In the genomic region with DNA sequence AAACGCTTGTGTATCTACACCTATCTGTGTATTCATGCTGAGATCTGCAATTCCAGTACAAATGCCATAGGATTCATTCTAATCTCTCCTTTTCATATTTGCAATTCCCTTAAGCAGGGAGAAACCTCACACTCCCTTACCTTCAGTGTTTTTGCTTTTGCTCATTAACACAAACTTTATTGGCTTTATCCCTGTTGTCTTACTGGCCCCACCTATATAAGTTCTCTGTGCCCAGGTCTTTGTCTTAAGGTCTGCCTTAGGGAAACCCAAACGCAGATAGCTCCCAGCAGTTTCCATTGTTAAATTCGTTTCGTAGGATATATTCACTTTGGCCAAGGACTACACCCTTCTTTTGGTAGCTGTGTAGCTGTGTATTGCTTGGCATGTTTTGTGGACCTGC, we compare ENCODE assay signal across 23 cellular contexts. TPM values are rescaled to one million over a fixed set of nuclear protein-coding genes. Genes with fewer than 3 reads are reported as not detected.
DNase-seq lines count a peak whose midpoint lies in the region; ATAC-seq and TF ChIP-seq lines count a peak whose summit lies in the region.
"Had no signal": no experiment of that assay in that cellular context is flagged by ENCODE, and none has a peak within 500 bp of the region (broad histone marks: within the 10 kb centered on the region; RNA-seq: fewer than 3 reads in every experiment).

No MANE protein-coding gene starts in this region.

- H3K27ac ChIP-seq in colonic mucosa: peak overlapping the region; percentile 50
- H3K27ac ChIP-seq: 22Rv1, BLaER1 had no signal

- peaks cover 5% of the 10 kb centered on the region for H3K36me3 Mint-ChIP-seq in type B pancreatic cell
- H3K36me3 Mint-ChIP-seq in progenitor cell of endocrine pancreas (ENCODE audit: insufficient read depth): peaks cover under 1% of the 10 kb centered on the region

- no peaks in the 10 kb centered on the region for H3K36me3 ChIP-seq in colonic mucosa
- no peaks in the 10 kb centered on the region for H3K36me3 ChIP-seq in mucosa of descending colon (ENCODE audit: low read depth)

- no peaks in the 10 kb centered on the region for H3K9me3 ChIP-seq in colonic mucosa
- no peaks in the 10 kb centered on the region for H3K9me3 ChIP-seq in mucosa of descending colon
- H3K9me3 ChIP-seq: A549, BE2C, BLaER1 had no signal

- H3K9me3 Mint-ChIP-seq in type B pancreatic cell (no peaks in the 10 kb centered on the region), progenitor cell of endocrine pancreas (ENCODE audit: low read depth) (no peaks in the 10 kb centered on the region)
- H3K9me3 Mint-ChIP-seq: CD14-positive monocyte; CD4-positive, alpha-beta memory T cell; CD4-positive, CD25-positive, alpha-beta regulatory T cell; CD8-positive, alpha-beta memory T cell had no signal

- H3K9ac ChIP-seq in colonic mucosa (ENCODE audit: low read depth in 2 of 2, low read length in 2 of 2): peak overlapping the region in 1 of 2 donors; percentile 23
- H3K9ac ChIP-seq: BLaER1 had no signal

- H3K4me3 Mint-ChIP-seq in type B pancreatic cell (no peak overlapping the region), progenitor cell of endocrine pancreas (ENCODE audit: low read depth) (no peak overlapping the region)
- H3K4me3 Mint-ChIP-seq: CD14-positive monocyte; CD4-positive, alpha-beta memory T cell; CD4-positive, CD25-positive, alpha-beta regulatory T cell; CD8-positive, alpha-beta memory T cell had no signal

- no peaks in the 10 kb centered on the region for H3K27me3 Mint-ChIP-seq in type B pancreatic cell
- no peaks in the 10 kb centered on the region for H3K27me3 Mint-ChIP-seq in progenitor cell of endocrine pancreas
- H3K27me3 Mint-ChIP-seq: CD4-positive, alpha-beta memory T cell had no signal

- H3K4me3 ChIP-seq in colonic mucosa: no peak overlapping the region
- H3K4me3 ChIP-seq in mucosa of descending colon: no peak overlapping the region
- H3K4me3 ChIP-seq: A549, BLaER1, GM12878 had no signal

- H3K4me1 Mint-ChIP-seq in type B pancreatic cell (ENCODE audit: unreplicated experiment) (peaks cover 3% of the 10 kb centered on the region), progenitor cell of endocrine pancreas (ENCODE audit: low read depth) (no peaks in the 10 kb centered on the region)
- H3K4me1 Mint-ChIP-seq: CD4-positive, CD25-positive, alpha-beta regulatory T cell had no signal

- intact Hi-C loops in colonic mucosa (cut with DNase I): no loop called here
- intact Hi-C loops in mucosa of descending colon (cut with DNase I, micrococcal nuclease): no loop called here

- peak overlapping the region; percentile 33 for H3K27ac Mint-ChIP-seq in type B pancreatic cell
- no peak overlapping the region for H3K27ac Mint-ChIP-seq in progenitor cell of endocrine pancreas
- H3K27ac Mint-ChIP-seq: CD4-positive, alpha-beta memory T cell; CD8-positive, alpha-beta memory T cell had no signal

- DNase-seq in colonic mucosa (no peak), mucosa of descending colon (no peak), type B pancreatic cell (ENCODE audit: extremely low spot score, unreplicated experiment) (no peak), NCI-H1092 treated with DMSO at 0.1 percent for 48 hours (lab: John Stamatoyannopoulos, UW) (no peak), progenitor cell of endocrine pancreas (ENCODE audit: low spot score, unreplicated experiment) (no peak)
- DNase-seq: BE2C; C1 segment of cervical spinal cord; CD4-positive, alpha-beta memory T cell; CD4-positive, CD25-positive, alpha-beta regulatory T cell; CD8-positive, alpha-beta memory T cell; COR-L47; DMS 273 treated with DMSO at 0.1 percent for 48 hours; DMS153; DMS53; DMS79; DND-41; EL; GDM1 had no signal

- TF ChIP-seq CTCF in colonic mucosa (IDR thresholded peaks at IDR 0.05) (no peak), mucosa of descending colon (IDR thresholded peaks at IDR 0.05) (no peak), type B pancreatic cell (conservative IDR thresholded peaks at IDR 0.05) (no peak), progenitor cell of endocrine pancreas (IDR thresholded peaks at IDR 0.05; ENCODE audit: unreplicated experiment) (no peak)

- H3K27me3 ChIP-seq in colonic mucosa: no peaks in the 10 kb centered on the region
- H3K27me3 ChIP-seq: BE2C, BLaER1 had no signal

- H3K4me1 ChIP-seq in colonic mucosa (peaks cover 5% of the 10 kb centered on the region), mucosa of descending colon (ENCODE audit: low read depth) (peaks cover 2% of the 10 kb centered on the region)
- H3K4me1 ChIP-seq: BE2C had no signal

- peak; percentile 71 for ATAC-seq in mucosa of descending colon
- ATAC-seq: A549, GM12878 had no signal

RNA-seq across cellular contexts. Expression of a gene that starts 4.0 kb away (rescaled TPM):
- total RNA-seq in colonic mucosa (10 to 100 TPM; 39.6 to 67.5 TPM), mucosa of descending colon (10 to 100 TPM; 13.3 to 48.1 (median 31.5) TPM), type B pancreatic cell (ENCODE audit: low replicate concordance) (7.1 and 28.9 TPM in 2 replicates), progenitor cell of endocrine pancreas (1.8 and 2.8 TPM in 2 replicates)
